In genomic region chr7:130632111-130632510, GRCh38 we compare ENCODE assay signal across 18 cellular contexts. TPM values are rescaled to one million over a fixed set of nuclear protein-coding genes. Genes with fewer than 3 reads are reported as not detected.
A peak's percentile ranks its signal among the peaks of the same experiment; 100 is the strongest.
DNase-seq lines count a peak whose midpoint lies in the region; ATAC-seq and TF ChIP-seq lines count a peak whose summit lies in the region.
"Had no signal": no experiment of that assay in that cellular context is flagged by ENCODE, and none has a peak within 500 bp of the region (broad histone marks: within the 10 kb centered on the region; RNA-seq: fewer than 3 reads in every experiment).

No MANE protein-coding gene starts in this region.

- H2AFZ ChIP-seq in PC-9, result no peak overlapping the region
- H2AFZ ChIP-seq: parathyroid adenoma had no signal

- H3F3A ChIP-seq in PC-9 (ENCODE audit: insufficient read depth, low read depth), result peaks cover 4% of the 10 kb centered on the region; the same call in 1 of the 2 replicates

- no peak for ATAC-seq in GM21619 (IDR thresholded peaks at IDR 0.05; ENCODE audit: unreplicated experiment)
- ATAC-seq: heart right ventricle had no signal

- CTCF ChIA-PET in PC-9 (lab: Charles Lee), result no interaction called here

- no peaks in the 10 kb centered on the region for H3K4me1 ChIP-seq in PC-9 (replicated peaks; ENCODE audit: insufficient read depth)
- H3K4me1 ChIP-seq: BLaER1, heart right ventricle, parathyroid adenoma had no signal

- no peak overlapping the region for H3K4me3 ChIP-seq in PC-9
- no peak overlapping the region for H3K4me3 ChIP-seq in choroid plexus epithelial cell (ENCODE audit: low read depth, low read length)
- H3K4me3 ChIP-seq: BLaER1, heart right ventricle had no signal

- POLR2A ChIA-PET in PC-9 (lab: Charles Lee; ENCODE audit: unreplicated experiment), result no interaction called here

- intact Hi-C loops in PC-9 (cut with micrococcal nuclease; ENCODE audit: unreplicated experiment), result no loop called here

- peaks cover 11% of the 10 kb centered on the region; the same call in 1 of the 2 replicates for H3K9me3 ChIP-seq in PC-9 (ENCODE audit: insufficient read depth, low read depth)

- peak overlapping the region; percentile 48 for H3K27ac ChIP-seq in PC-9
- H3K27ac ChIP-seq: BLaER1, heart right ventricle, parathyroid adenoma had no signal

- no peaks in the 10 kb centered on the region for H3K79me2 ChIP-seq in PC-9 (ENCODE audit: low read depth)
- H3K79me2 ChIP-seq: parathyroid adenoma had no signal

- H3K36me3 ChIP-seq in PC-9 (ENCODE audit: low read depth), result no peaks in the 10 kb centered on the region
- H3K36me3 ChIP-seq: BLaER1, heart right ventricle had no signal

- no TSS peak for BruUV-seq in PC-9 (replicated peaks; lab: Mats Ljungman, UMichigan)

- H3K27me3 ChIP-seq in PC-9 (ENCODE audit: insufficient read depth, low read depth), result no peaks in the 10 kb centered on the region
- H3K27me3 ChIP-seq: BLaER1, heart right ventricle had no signal

- no peaks in the 10 kb centered on the region for H4K20me1 ChIP-seq in PC-9 (ENCODE audit: insufficient read depth)
- H4K20me1 ChIP-seq: BLaER1 had no signal

- no peak overlapping the region for H3K4me2 ChIP-seq in PC-9
- H3K4me2 ChIP-seq: BLaER1 had no signal

- TF ChIP-seq CTCF in PC-9 (conservative IDR thresholded peaks at IDR 0.05) (no peak), choroid plexus epithelial cell (conservative IDR thresholded peaks at IDR 0.05; ENCODE audit: low read depth, low read length) (no peak)

- DNase-seq in GM03348 (ENCODE audit: low spot score) (peak; percentile 13), PC-9 (no peak), choroid plexus epithelial cell (ENCODE audit: low read depth) (peak; percentile 62), lung microvascular endothelial cell (ENCODE audit: low read depth in 2 of 2) (peak; percentile 1 to 63), epidermal melanocyte (ENCODE audit: insufficient read length, low spot score) (no peak), T-helper 2 cell (no peak), OCI-M2 (lab: John Stamatoyannopoulos, UW; ENCODE audit: unreplicated experiment) (no peak)
- DNase-seq: activated gamma-delta T cell treated with Interleukin-2 at 50 U/mL for 16 hours; DMS79; effector CD8-positive, alpha-beta T cell; heart right ventricle; Kasumi-1; NCI-H1694 treated with DMSO at 0.1 percent for 48 hours; NCI-H510A; OCI-M1 had no signal

- no peaks in the 10 kb centered on the region for H3K9me2 ChIP-seq in PC-9 (ENCODE audit: insufficient read depth)

RNA-seq across cellular contexts. Expression of gene COPG2, which starts 36.4 kb away (rescaled TPM):
- total RNA-seq in PC-9 (2021) (25.5 and 36.8 TPM in 2 replicates), lung microvascular endothelial cell (8.3 and 13.7 TPM in 2 replicates)

RNA-seq across cellular contexts. Expression of gene TSGA13, which starts 54.2 kb away (rescaled TPM):
- not detected in 2 replicates for total RNA-seq in PC-9 (2021)
- total RNA-seq in lung microvascular endothelial cell, result not detected in 2 replicates
- total RNA-seq: heart right ventricle had no signal

Comparison
In these comparisons a context has a peak if more than half of its experiments do, and no peak if none do; other contexts are left out.
1. DNase-seq: peak in GM03348 (single experiment), choroid plexus epithelial cell (single experiment) and lung microvascular endothelial cell (2 of 2); none in PC-9 (0 of 2), epidermal melanocyte (single experiment), T-helper 2 cell (0 of 5) and OCI-M2 (single experiment).